Comparison of ENCODE assay signal across 1 cellular context in the genomic region with DNA sequence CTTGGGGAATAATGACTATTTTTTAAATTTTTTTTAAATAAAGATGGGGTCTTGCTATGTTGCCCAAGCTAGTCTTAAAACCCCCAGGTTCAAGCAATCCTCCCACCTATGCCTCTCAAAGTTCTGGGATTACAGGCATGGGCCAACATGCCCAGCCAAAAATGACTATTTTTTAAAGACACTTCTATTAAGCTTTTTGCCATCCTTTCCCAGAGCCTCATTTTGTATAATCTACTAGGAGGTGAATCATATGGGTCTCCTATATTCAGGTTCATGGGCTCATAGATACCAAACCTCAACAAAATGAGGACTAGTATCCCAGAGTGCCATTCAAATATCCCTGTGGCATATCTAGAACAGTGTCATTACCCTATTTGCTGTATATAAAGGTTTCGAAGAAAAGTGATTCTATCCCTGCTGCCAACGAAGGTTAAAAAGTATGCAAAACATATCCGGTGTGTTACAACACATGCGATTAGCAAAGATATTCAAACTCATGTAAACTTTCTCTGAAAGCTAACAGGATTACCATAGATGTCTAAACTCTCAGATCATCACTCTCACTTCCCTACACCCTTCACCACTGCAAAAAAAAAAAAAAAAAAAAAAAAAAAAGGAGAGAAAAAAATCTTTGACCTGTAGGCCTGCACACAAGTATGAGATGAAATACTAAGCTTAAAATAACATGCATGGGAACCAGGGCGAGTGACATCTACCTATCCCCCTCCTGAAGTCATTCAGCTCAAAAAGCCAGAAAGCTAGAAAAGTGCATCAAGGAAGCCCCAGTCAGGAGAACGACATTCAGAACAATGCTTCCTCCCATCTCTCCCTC.
TF ChIP-seq lines count a peak whose summit lies in the region.

No MANE protein-coding gene starts in this region.

TF ChIP-seq in GM12878, 131 proteins besides CTCF, POLR2A, EP300 and RAD21 (continued from another document):
- TF ChIP-seq, protein P1, sequence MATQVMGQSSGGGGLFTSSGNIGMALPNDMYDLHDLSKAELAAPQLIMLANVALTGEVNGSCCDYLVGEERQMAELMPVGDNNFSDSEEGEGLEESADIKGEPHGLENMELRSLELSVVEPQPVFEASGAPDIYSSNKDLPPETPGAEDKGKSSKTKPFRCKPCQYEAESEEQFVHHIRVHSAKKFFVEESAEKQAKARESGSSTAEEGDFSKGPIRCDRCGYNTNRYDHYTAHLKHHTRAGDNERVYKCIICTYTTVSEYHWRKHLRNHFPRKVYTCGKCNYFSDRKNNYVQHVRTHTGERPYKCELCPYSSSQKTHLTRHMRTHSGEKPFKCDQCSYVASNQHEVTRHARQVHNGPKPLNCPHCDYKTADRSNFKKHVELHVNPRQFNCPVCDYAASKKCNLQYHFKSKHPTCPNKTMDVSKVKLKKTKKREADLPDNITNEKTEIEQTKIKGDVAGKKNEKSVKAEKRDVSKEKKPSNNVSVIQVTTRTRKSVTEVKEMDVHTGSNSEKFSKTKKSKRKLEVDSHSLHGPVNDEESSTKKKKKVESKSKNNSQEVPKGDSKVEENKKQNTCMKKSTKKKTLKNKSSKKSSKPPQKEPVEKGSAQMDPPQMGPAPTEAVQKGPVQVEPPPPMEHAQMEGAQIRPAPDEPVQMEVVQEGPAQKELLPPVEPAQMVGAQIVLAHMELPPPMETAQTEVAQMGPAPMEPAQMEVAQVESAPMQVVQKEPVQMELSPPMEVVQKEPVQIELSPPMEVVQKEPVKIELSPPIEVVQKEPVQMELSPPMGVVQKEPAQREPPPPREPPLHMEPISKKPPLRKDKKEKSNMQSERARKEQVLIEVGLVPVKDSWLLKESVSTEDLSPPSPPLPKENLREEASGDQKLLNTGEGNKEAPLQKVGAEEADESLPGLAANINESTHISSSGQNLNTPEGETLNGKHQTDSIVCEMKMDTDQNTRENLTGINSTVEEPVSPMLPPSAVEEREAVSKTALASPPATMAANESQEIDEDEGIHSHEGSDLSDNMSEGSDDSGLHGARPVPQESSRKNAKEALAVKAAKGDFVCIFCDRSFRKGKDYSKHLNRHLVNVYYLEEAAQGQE (IDR thresholded peaks at IDR 0.05; ENCODE audit: low read depth, low read length) = no peak
- TF ChIP-seq ZNF274 (IDR thresholded peaks at IDR 0.05; ENCODE audit: insufficient read depth, insufficient read length) = no peak
- 0 out of 2 replicates have a peak, but pooled peaks have one; percentile 6 for TF ChIP-seq CHD1 (IDR thresholded peaks at IDR 0.05; ENCODE audit: low read depth, low read length)
- TF ChIP-seq, protein P2, sequence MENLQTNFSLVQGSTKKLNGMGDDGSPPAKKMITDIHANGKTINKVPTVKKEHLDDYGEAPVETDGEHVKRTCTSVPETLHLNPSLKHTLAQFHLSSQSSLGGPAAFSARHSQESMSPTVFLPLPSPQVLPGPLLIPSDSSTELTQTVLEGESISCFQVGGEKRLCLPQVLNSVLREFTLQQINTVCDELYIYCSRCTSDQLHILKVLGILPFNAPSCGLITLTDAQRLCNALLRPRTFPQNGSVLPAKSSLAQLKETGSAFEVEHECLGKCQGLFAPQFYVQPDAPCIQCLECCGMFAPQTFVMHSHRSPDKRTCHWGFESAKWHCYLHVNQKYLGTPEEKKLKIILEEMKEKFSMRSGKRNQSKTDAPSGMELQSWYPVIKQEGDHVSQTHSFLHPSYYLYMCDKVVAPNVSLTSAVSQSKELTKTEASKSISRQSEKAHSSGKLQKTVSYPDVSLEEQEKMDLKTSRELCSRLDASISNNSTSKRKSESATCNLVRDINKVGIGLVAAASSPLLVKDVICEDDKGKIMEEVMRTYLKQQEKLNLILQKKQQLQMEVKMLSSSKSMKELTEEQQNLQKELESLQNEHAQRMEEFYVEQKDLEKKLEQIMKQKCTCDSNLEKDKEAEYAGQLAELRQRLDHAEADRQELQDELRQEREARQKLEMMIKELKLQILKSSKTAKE (IDR thresholded peaks at IDR 0.05; ENCODE audit: low read depth, poor library complexity, severe bottlenecking) = peak; percentile 51
- TF ChIP-seq, protein P3, sequence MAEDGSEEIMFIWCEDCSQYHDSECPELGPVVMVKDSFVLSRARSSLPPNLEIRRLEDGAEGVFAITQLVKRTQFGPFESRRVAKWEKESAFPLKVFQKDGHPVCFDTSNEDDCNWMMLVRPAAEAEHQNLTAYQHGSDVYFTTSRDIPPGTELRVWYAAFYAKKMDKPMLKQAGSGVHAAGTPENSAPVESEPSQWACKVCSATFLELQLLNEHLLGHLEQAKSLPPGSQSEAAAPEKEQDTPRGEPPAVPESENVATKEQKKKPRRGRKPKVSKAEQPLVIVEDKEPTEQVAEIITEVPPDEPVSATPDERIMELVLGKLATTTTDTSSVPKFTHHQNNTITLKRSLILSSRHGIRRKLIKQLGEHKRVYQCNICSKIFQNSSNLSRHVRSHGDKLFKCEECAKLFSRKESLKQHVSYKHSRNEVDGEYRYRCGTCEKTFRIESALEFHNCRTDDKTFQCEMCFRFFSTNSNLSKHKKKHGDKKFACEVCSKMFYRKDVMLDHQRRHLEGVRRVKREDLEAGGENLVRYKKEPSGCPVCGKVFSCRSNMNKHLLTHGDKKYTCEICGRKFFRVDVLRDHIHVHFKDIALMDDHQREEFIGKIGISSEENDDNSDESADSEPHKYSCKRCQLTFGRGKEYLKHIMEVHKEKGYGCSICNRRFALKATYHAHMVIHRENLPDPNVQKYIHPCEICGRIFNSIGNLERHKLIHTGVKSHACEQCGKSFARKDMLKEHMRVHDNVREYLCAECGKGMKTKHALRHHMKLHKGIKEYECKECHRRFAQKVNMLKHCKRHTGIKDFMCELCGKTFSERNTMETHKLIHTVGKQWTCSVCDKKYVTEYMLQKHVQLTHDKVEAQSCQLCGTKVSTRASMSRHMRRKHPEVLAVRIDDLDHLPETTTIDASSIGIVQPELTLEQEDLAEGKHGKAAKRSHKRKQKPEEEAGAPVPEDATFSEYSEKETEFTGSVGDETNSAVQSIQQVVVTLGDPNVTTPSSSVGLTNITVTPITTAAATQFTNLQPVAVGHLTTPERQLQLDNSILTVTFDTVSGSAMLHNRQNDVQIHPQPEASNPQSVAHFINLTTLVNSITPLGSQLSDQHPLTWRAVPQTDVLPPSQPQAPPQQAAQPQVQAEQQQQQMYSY (CRISPR knock-in tag; IDR thresholded peaks at IDR 0.05) = 0 out of 2 replicates have a peak, but pooled peaks have one; percentile 20
- no peak for TF ChIP-seq TCF12 (IDR thresholded peaks at IDR 0.05; ENCODE audit: low read depth, low read length)
- TF ChIP-seq CBFB (IDR thresholded peaks at IDR 0.05; ENCODE audit: low read depth) = no peak
- TF ChIP-seq, protein P4, sequence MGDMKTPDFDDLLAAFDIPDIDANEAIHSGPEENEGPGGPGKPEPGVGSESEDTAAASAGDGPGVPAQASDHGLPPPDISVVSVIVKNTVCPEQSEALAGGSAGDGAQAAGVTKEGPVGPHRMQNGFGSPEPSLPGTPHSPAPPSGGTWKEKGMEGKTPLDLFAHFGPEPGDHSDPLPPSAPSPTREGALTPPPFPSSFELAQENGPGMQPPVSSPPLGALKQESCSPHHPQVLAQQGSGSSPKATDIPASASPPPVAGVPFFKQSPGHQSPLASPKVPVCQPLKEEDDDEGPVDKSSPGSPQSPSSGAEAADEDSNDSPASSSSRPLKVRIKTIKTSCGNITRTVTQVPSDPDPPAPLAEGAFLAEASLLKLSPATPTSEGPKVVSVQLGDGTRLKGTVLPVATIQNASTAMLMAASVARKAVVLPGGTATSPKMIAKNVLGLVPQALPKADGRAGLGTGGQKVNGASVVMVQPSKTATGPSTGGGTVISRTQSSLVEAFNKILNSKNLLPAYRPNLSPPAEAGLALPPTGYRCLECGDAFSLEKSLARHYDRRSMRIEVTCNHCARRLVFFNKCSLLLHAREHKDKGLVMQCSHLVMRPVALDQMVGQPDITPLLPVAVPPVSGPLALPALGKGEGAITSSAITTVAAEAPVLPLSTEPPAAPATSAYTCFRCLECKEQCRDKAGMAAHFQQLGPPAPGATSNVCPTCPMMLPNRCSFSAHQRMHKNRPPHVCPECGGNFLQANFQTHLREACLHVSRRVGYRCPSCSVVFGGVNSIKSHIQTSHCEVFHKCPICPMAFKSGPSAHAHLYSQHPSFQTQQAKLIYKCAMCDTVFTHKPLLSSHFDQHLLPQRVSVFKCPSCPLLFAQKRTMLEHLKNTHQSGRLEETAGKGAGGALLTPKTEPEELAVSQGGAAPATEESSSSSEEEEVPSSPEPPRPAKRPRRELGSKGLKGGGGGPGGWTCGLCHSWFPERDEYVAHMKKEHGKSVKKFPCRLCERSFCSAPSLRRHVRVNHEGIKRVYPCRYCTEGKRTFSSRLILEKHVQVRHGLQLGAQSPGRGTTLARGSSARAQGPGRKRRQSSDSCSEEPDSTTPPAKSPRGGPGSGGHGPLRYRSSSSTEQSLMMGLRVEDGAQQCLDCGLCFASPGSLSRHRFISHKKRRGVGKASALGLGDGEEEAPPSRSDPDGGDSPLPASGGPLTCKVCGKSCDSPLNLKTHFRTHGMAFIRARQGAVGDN (IDR thresholded peaks at IDR 0.05) = no peak; the same call in 1 of the 2 replicates
- TF ChIP-seq NR2F1 (conservative IDR thresholded peaks at IDR 0.05) = 0 out of 2 replicates have a peak, but pooled peaks have one; percentile 14
- no peak for TF ChIP-seq SIN3A (IDR thresholded peaks at IDR 0.05; ENCODE audit: low read depth, low read length)
- TF ChIP-seq, protein P5, sequence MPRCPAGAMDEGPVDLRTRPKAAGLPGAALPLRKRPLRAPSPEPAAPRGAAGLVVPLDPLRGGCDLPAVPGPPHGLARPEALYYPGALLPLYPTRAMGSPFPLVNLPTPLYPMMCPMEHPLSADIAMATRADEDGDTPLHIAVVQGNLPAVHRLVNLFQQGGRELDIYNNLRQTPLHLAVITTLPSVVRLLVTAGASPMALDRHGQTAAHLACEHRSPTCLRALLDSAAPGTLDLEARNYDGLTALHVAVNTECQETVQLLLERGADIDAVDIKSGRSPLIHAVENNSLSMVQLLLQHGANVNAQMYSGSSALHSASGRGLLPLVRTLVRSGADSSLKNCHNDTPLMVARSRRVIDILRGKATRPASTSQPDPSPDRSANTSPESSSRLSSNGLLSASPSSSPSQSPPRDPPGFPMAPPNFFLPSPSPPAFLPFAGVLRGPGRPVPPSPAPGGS (IDR thresholded peaks at IDR 0.05; ENCODE audit: borderline replicate concordance, insufficient read depth, low read depth, low read length, poor library complexity, severe bottlenecking) = peak; percentile 57
- TF ChIP-seq, protein P6, sequence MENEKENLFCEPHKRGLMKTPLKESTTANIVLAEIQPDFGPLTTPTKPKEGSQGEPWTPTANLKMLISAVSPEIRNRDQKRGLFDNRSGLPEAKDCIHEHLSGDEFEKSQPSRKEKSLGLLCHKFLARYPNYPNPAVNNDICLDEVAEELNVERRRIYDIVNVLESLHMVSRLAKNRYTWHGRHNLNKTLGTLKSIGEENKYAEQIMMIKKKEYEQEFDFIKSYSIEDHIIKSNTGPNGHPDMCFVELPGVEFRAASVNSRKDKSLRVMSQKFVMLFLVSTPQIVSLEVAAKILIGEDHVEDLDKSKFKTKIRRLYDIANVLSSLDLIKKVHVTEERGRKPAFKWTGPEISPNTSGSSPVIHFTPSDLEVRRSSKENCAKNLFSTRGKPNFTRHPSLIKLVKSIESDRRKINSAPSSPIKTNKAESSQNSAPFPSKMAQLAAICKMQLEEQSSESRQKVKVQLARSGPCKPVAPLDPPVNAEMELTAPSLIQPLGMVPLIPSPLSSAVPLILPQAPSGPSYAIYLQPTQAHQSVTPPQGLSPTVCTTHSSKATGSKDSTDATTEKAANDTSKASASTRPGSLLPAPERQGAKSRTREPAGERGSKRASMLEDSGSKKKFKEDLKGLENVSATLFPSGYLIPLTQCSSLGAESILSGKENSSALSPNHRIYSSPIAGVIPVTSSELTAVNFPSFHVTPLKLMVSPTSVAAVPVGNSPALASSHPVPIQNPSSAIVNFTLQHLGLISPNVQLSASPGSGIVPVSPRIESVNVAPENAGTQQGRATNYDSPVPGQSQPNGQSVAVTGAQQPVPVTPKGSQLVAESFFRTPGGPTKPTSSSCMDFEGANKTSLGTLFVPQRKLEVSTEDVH (IDR thresholded peaks at IDR 0.05; ENCODE audit: low read depth, partially characterized antibody) = no peak
- peak; percentile 69 for TF ChIP-seq RUNX3 (IDR thresholded peaks at IDR 0.05; ENCODE audit: low read length)
- TF ChIP-seq NFIC (IDR thresholded peaks at IDR 0.05; ENCODE audit: low read depth, low read length) = peak; percentile 67
- peak; percentile 93 for TF ChIP-seq SPI1 (IDR thresholded peaks at IDR 0.05; ENCODE audit: borderline replicate concordance, insufficient read depth, low read depth, low read length)
